8 cellular contexts compared by ENCODE assay signal in genomic region chr6:11277275-11278206, GRCh38. TPM values are rescaled to one million over a fixed set of nuclear protein-coding genes. Genes with fewer than 3 reads are reported as not detected.
A peak's percentile ranks its signal among the peaks of the same experiment; 100 is the strongest.
DNase-seq lines count a peak whose midpoint lies in the region; ATAC-seq, FAIRE-seq and TF ChIP-seq lines count a peak whose summit lies in the region.

No MANE protein-coding gene starts in this region.

- H3K27ac ChIP-seq in GM12878 (ENCODE audit: control insufficient read depth, insufficient read depth) (peak overlapping the region; percentile 95), caudate nucleus (ENCODE audit: low read depth, low read length) (no peak overlapping the region)

- POLR2A ChIA-PET in GM12878 (lab: Charles Lee), result interaction anchor here (0.6 to 6.1 kb wide), 18 partner anchors 12 to 219 kb away, joined by 3 to 67 read pairs (median 10); partner anchors contain the start of gene NEDD9

- peak; percentile 12; the same call in 1 of the 2 replicates for TF ChIP-seq RAD21 in GM12878 (IDR thresholded peaks at IDR 0.05; ENCODE audit: insufficient read depth, low read depth, low read length)

- TF ChIP-seq EP300 in GM12878 (IDR thresholded peaks at IDR 0.05; ENCODE audit: borderline replicate concordance in 1 of 2, control insufficient read depth in 1 of 2, low read depth in 2 of 2, low read length in 2 of 2), result peak; percentile 65 to 83; a peak in 2 of 4 replicates

- in situ Hi-C loops in GM12878 (cut with MboI), result no loop called here

- no TSS peak for BruUV-seq in GM12878 (replicated peaks; lab: Mats Ljungman, UMichigan)

- H3K4me1 ChIP-seq in GM12878 (ENCODE audit: control insufficient read depth, insufficient read depth, low read length), result peaks cover 46% of the 10 kb centered on the region

- no peaks in the 10 kb centered on the region for H3K27me3 ChIP-seq in GM12878 (replicated peaks in 1 of 2; ENCODE audit: control insufficient read depth in 2 of 2, insufficient read depth in 2 of 2, low read length in 1 of 2)

- no peaks in the 10 kb centered on the region for H3K9me3 Mint-ChIP-seq in naive B cell
- H3K9me3 Mint-ChIP-seq in mesothelial cell of epicardium, result no peaks in the 10 kb centered on the region

- peak; percentile 84 for DNase-seq in ELF-1 (ENCODE audit: low read depth, low spot score)
- peak; percentile 68 for DNase-seq in HK-2 (ENCODE audit: unreplicated experiment)
- peak; percentile 94 for DNase-seq in GM12878 (ENCODE audit: low read depth, low spot score)
- DNase-seq in naive B cell, result no peak
- no peak for DNase-seq in mesothelial cell of epicardium (ENCODE audit: low spot score in 2 of 2, unreplicated experiment in 2 of 2)
- DNase-seq in caudate nucleus (lab: John Stamatoyannopoulos, UW), result no peak
- DNase-seq in NCI-H187 (lab: John Stamatoyannopoulos, UW), result no peak

- H2AFZ ChIP-seq in GM12878 (ENCODE audit: control insufficient read depth, low read depth, low read length), result peak overlapping the region; percentile 44

- WGBS in GM12878 (ENCODE audit: insufficient coverage, insufficient replicate concordance, low lambda C conversion rate, missing lambda C conversion rate), result under 1% methylated on average over 13 of the region's 14 CpGs

- no peaks in the 10 kb centered on the region; the same call in none of the 2 replicates for H3K79me2 ChIP-seq in GM12878 (ENCODE audit: control insufficient read depth, insufficient read depth, low read length)

- intact Hi-C loops in GM12878 (cut with micrococcal nuclease; ENCODE audit: unreplicated experiment), result loop anchor here (1.0 to 5.0 kb wide), 9 partner anchors 14 to 219 kb away; partner anchors contain the start of gene NEDD9

- peak; percentile 55 for TF ChIP-seq POLR2A in GM12878 (IDR thresholded peaks at IDR 0.05; ENCODE audit: low read depth, low read length)

- H3K4me2 ChIP-seq in GM12878 (ENCODE audit: control insufficient read depth, insufficient read depth), result peak overlapping the region; percentile 64

- peaks cover 4 to 18% of the 10 kb centered on the region in 2 experiments for H3K36me3 ChIP-seq in GM12878 (ENCODE audit: control insufficient read depth in 2 of 2, insufficient read depth in 2 of 2, low read length in 1 of 2)

- H3K4me3 Mint-ChIP-seq in naive B cell (peak overlapping the region in 3 of 8 donors; percentile 27 to 58 (median 30)), mesothelial cell of epicardium (no peak overlapping the region)

- peak; percentile 50 for ATAC-seq in GM19438 (IDR thresholded peaks at IDR 0.05; ENCODE audit: low read depth, unreplicated experiment)
- peak; percentile 78 for ATAC-seq in GM12878
- ATAC-seq in naive B cell (ENCODE audit: low read depth in 2 of 2), result peak; percentile 50 to 54

- no peaks in the 10 kb centered on the region for H4K20me1 ChIP-seq in GM12878 (ENCODE audit: control insufficient read depth, insufficient read depth)

- H3K4me1 Mint-ChIP-seq in naive B cell (peaks cover 40 to 61% (median 43%) of the 10 kb centered on the region in 3 donors), mesothelial cell of epicardium (peaks cover 27% of the 10 kb centered on the region)

- H3K9me3 ChIP-seq in GM12878 (replicated peaks; ENCODE audit: control insufficient read depth, insufficient read depth, low read length), result no peaks in the 10 kb centered on the region

- CTCF ChIA-PET in GM12878 (lab: Yijun Ruan, JAX), result interaction anchor here (0.6 to 4.3 kb wide), 20 partner anchors 10 to 1328 kb away, joined by 3 to 32 read pairs (median 4); no protein-coding TSS in a partner anchor

- no peak for TF ChIP-seq CTCF in GM12878 (IDR thresholded peaks at IDR 0.05 in 2 of 3, conservative IDR thresholded peaks at IDR 0.05 in 1 of 3; ENCODE audit: control insufficient read depth in 2 of 3, extremely low read depth in 1 of 3, insufficient read depth in 1 of 3, low read depth in 3 of 3, low read length in 3 of 3)
- TF ChIP-seq CTCF in mesothelial cell of epicardium (IDR thresholded peaks at IDR 0.05; ENCODE audit: unreplicated experiment), result no peak

- RAD21 ChIA-PET in GM12878 (lab: Charles Lee; ENCODE audit: unreplicated experiment), result interaction anchor here (0.7 to 6.3 kb wide), 41 partner anchors 10 to 218 kb away, joined by 3 to 108 read pairs (median 9); partner anchors contain the start of gene NEDD9

- H3K27ac Mint-ChIP-seq in naive B cell (peak overlapping the region; percentile 76 to 95 (median 82)), mesothelial cell of epicardium (no peak overlapping the region)

- H3K36me3 Mint-ChIP-seq in naive B cell (peaks cover 13 to 16% of the 10 kb centered on the region in 2 donors), mesothelial cell of epicardium (no peaks in the 10 kb centered on the region)

- no peaks in the 10 kb centered on the region for H3K27me3 Mint-ChIP-seq in naive B cell
- H3K27me3 Mint-ChIP-seq in mesothelial cell of epicardium (ENCODE audit: low read depth), result peaks cover 5% of the 10 kb centered on the region

- peak; percentile 64 for FAIRE-seq in GM12878 (lab: Jason Lieb, UNC)

- peak overlapping the region; percentile 23; the same call in 1 of the 2 replicates for H3K4me3 ChIP-seq in GM12878

- SMC1A ChIA-PET in GM12878 (lab: Charles Lee; ENCODE audit: uncharacterized antibody, unreplicated experiment), result interaction anchor here (0.6 to 7.2 kb wide), 48 partner anchors 8 to 298 kb away, joined by 3 to 112 read pairs (median 5); partner anchors contain the start of gene NEDD9

- peak overlapping the region; percentile 77 for H3K9ac ChIP-seq in GM12878 (ENCODE audit: control insufficient read depth, insufficient read depth, low read length)

TF ChIP-seq in GM12878, 131 proteins besides CTCF, POLR2A, EP300 and RAD21 (continues in another document):
- TF ChIP-seq MLLT1 (IDR thresholded peaks at IDR 0.05), result peak; percentile 83; the same call in 1 of the 2 replicates
- TF ChIP-seq NR2F1 (conservative IDR thresholded peaks at IDR 0.05), result peak; percentile 48; the same call in 1 of the 2 replicates
- peak; percentile 26; the same call in 1 of the 2 replicates for TF ChIP-seq ZNF217 (IDR thresholded peaks at IDR 0.05)
- TF ChIP-seq ZNF622 (IDR thresholded peaks at IDR 0.05), result no peak
- TF ChIP-seq RAD51 (IDR thresholded peaks at IDR 0.05), result no peak
- peak; percentile 89 for TF ChIP-seq PAX5 (IDR thresholded peaks at IDR 0.05; ENCODE audit: borderline replicate concordance, low read depth, low read length)
- no peak for TF ChIP-seq ATF3 (IDR thresholded peaks at IDR 0.05; ENCODE audit: borderline replicate concordance, extremely low read depth, low read depth, low read length)
- no peak for TF ChIP-seq CHD4 (IDR thresholded peaks at IDR 0.05)
- TF ChIP-seq MAX (IDR thresholded peaks at IDR 0.05; ENCODE audit: low read depth, low read length), result 0 out of 2 replicates have a peak, but pooled peaks have one; percentile 5
- TF ChIP-seq CBX5 (IDR thresholded peaks at IDR 0.05; ENCODE audit: low read depth), result peak; percentile 90
- no peak; the same call in 1 of the 2 replicates for TF ChIP-seq SMC3 (IDR thresholded peaks at IDR 0.05; ENCODE audit: borderline replicate concordance, low read length)
- 0 out of 2 replicates have a peak, but pooled peaks have one; percentile 47 for TF ChIP-seq ZNF24 (IDR thresholded peaks at IDR 0.05)
- peak; percentile 95 for TF ChIP-seq IKZF1 (conservative IDR thresholded peaks at IDR 0.05)
- TF ChIP-seq HDGF (IDR thresholded peaks at IDR 0.05), result peak; percentile 51; the same call in 1 of the 2 replicates
- TF ChIP-seq SRF (IDR thresholded peaks at IDR 0.05; ENCODE audit: low read depth in 2 of 2, low read length in 2 of 2), result no peak; a peak in 1 of 4 replicates
- peak; percentile 61; the same call in 1 of the 2 replicates for TF ChIP-seq BACH1 (IDR thresholded peaks at IDR 0.05; ENCODE audit: borderline replicate concordance)

RNA-seq across cellular contexts. Expression of gene NEDD9, which starts 45.1 kb away (rescaled TPM):
- 359 and 392 TPM in 2 replicates for total RNA-seq in GM12878 (2013; cell fraction: nucleolus; rRNA removed)
- total RNA-seq in GM12878 (2014; rRNA removed) (16.9 and 21.3 TPM in 2 replicates), GM12878 (2014; rRNA removed; fragmentation: Illumina TruSeq; extraction: Trizol) (18.4 and 20.1 TPM in 2 replicates), GM12878 (2021) (15.2 and 17.5 TPM in 2 replicates), mesothelial cell of epicardium (25.5 to 28.6 TPM (median 27.4 TPM) in 3 replicates)
- polyA plus RNA-seq in GM12878 (2011; ENCODE audit: low read depth), result 21.4 TPM
- polyA plus RNA-seq in GM12878 (2011; rRNA removed) (82.7 and 92.6 TPM in 2 replicates), GM12878 (2014; fragmentation: Illumina TruSeq; extraction: Trizol) (14.0 and 14.2 TPM in 2 replicates), GM12878 (2014; fragmentation: Nextera tagmentation; extraction: Ambion mirVana) (1 to 10 TPM; 4.9 to 6.3 TPM), GM12878 (2014; rRNA removed) (13.0 and 15.3 TPM in 2 replicates), GM12878 (2016; fragmentation: Nextera tagmentation; extraction: Ambion mirVana) (10 to 100 TPM in 1 of 2 experiments, 1 to 10 TPM in 1; 9.7 to 12.1 TPM), naive B cell (ENCODE audit: low read depth in 6 of 6) (10 to 100 TPM; 42.0 to 80.5 (median 48.1) TPM)
- polyA plus RNA-seq in GM12878 (2011; cell fraction: cytosol; rRNA removed), result 78.6 and 84.6 TPM in 2 replicates
- 78.6 and 79.5 TPM in 2 replicates for polyA plus RNA-seq in GM12878 (2011; cell fraction: nucleus; rRNA removed)
- 29.0 and 31.7 TPM in 2 replicates for polyA plus RNA-seq in GM12878 (2012)
- 260 and 266 TPM in 2 replicates for polyA minus RNA-seq in GM12878 (2011; rRNA and poly(A)+ RNA removed)
- polyA minus RNA-seq in GM12878 (2011; cell fraction: cytosol; rRNA and poly(A)+ RNA removed), result 53.4 and 63.7 TPM in 2 replicates
- polyA minus RNA-seq in GM12878 (2011; cell fraction: nucleus; rRNA and poly(A)+ RNA removed), result 204 and 326 TPM in 2 replicates

Comparison
In these comparisons a context has a peak if more than half of its experiments do, and no peak if none do; other contexts are left out.
1. DNase-seq: peak in ELF-1 (single experiment), HK-2 (single experiment) and GM12878 (single experiment); none in naive B cell (single experiment), mesothelial cell of epicardium (0 of 2), caudate nucleus (0 of 61) and NCI-H187 (0 of 2).
2. Peak in every context shown above with its lines, with median percentiles within 50 percentile points of each other: ATAC-seq.